ENCODE assay signal across 1 cellular context in the genomic region with DNA sequence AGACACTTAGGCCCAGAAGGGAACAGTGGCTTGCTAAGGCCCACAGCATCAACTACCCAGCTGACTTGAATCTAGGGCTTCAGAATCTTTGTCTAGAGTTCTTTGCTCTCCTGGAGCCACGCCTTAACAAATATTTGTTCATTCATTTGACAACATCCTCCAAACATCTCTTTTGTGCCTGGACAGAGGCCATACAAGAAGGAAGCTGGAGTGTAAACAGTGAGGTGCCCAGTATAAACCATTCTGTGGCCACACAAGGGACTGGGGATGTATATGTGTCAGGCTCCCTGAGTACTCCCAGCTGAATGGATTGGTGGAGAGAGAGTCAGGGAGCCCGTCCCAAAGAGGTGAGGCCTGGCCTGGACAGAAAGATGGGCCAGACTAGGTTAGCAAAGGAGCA.
TF ChIP-seq lines count a peak whose summit lies in the region.

No MANE protein-coding gene starts in this region.

TF ChIP-seq in HepG2, 621 proteins besides CTCF, POLR2A, EP300 and RAD21 (continues in another document):
- TF ChIP-seq, protein P1, sequence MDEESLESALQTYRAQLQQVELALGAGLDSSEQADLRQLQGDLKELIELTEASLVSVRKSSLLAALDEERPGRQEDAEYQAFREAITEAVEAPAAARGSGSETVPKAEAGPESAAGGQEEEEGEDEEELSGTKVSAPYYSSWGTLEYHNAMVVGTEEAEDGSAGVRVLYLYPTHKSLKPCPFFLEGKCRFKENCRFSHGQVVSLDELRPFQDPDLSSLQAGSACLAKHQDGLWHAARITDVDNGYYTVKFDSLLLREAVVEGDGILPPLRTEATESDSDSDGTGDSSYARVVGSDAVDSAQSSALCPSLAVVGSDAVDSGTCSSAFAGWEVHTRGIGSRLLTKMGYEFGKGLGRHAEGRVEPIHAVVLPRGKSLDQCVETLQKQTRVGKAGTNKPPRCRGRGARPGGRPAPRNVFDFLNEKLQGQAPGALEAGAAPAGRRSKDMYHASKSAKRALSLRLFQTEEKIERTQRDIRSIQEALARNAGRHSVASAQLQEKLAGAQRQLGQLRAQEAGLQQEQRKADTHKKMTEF (CRISPR knock-in tag; IDR thresholded peaks at IDR 0.05), result 0 out of 2 replicates have a peak, but pooled peaks have one; percentile 41
- no peak for TF ChIP-seq RBAK (CRISPR knock-in tag; IDR thresholded peaks at IDR 0.05)
- TF ChIP-seq TGIF2 (CRISPR knock-in tag; IDR thresholded peaks at IDR 0.05), result no peak
- TF ChIP-seq REPIN1 (CRISPR knock-in tag; IDR thresholded peaks at IDR 0.05; ENCODE audit: borderline replicate concordance, low read depth), result no peak
- TF ChIP-seq, protein P2, sequence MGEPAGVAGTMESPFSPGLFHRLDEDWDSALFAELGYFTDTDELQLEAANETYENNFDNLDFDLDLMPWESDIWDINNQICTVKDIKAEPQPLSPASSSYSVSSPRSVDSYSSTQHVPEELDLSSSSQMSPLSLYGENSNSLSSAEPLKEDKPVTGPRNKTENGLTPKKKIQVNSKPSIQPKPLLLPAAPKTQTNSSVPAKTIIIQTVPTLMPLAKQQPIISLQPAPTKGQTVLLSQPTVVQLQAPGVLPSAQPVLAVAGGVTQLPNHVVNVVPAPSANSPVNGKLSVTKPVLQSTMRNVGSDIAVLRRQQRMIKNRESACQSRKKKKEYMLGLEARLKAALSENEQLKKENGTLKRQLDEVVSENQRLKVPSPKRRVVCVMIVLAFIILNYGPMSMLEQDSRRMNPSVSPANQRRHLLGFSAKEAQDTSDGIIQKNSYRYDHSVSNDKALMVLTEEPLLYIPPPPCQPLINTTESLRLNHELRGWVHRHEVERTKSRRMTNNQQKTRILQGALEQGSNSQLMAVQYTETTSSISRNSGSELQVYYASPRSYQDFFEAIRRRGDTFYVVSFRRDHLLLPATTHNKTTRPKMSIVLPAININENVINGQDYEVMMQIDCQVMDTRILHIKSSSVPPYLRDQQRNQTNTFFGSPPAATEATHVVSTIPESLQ (CRISPR knock-in tag; conservative IDR thresholded peaks at IDR 0.05), result no peak
- TF ChIP-seq RARA (CRISPR knock-in tag; IDR thresholded peaks at IDR 0.05), result 0 out of 2 replicates have a peak, but pooled peaks have one; percentile 54
- TF ChIP-seq FOXK1 (CRISPR knock-in tag; IDR thresholded peaks at IDR 0.05; ENCODE audit: borderline replicate concordance, low read depth), result peak; percentile 54; the same call in 1 of the 2 replicates
- no peak for TF ChIP-seq PAWR (CRISPR knock-in tag; IDR thresholded peaks at IDR 0.05; ENCODE audit: borderline replicate concordance)
- TF ChIP-seq RCOR2 (CRISPR knock-in tag; IDR thresholded peaks at IDR 0.05), result 0 out of 2 replicates have a peak, but pooled peaks have one; percentile 44
- peak; percentile 56 for TF ChIP-seq GATAD2A (CRISPR knock-in tag; IDR thresholded peaks at IDR 0.05)
- peak; percentile 76 for TF ChIP-seq SP5 (CRISPR knock-in tag; IDR thresholded peaks at IDR 0.05; ENCODE audit: borderline replicate concordance, low read depth)
- peak; percentile 27; the same call in 1 of the 2 replicates for TF ChIP-seq SAP130 (CRISPR knock-in tag; IDR thresholded peaks at IDR 0.05; ENCODE audit: low read depth)
- no peak for TF ChIP-seq SIX4 (CRISPR knock-in tag; IDR thresholded peaks at IDR 0.05)
- TF ChIP-seq ETV5 (CRISPR knock-in tag; IDR thresholded peaks at IDR 0.05; ENCODE audit: borderline replicate concordance), result peak; percentile 47; the same call in 1 of the 2 replicates
- TF ChIP-seq, protein P3, sequence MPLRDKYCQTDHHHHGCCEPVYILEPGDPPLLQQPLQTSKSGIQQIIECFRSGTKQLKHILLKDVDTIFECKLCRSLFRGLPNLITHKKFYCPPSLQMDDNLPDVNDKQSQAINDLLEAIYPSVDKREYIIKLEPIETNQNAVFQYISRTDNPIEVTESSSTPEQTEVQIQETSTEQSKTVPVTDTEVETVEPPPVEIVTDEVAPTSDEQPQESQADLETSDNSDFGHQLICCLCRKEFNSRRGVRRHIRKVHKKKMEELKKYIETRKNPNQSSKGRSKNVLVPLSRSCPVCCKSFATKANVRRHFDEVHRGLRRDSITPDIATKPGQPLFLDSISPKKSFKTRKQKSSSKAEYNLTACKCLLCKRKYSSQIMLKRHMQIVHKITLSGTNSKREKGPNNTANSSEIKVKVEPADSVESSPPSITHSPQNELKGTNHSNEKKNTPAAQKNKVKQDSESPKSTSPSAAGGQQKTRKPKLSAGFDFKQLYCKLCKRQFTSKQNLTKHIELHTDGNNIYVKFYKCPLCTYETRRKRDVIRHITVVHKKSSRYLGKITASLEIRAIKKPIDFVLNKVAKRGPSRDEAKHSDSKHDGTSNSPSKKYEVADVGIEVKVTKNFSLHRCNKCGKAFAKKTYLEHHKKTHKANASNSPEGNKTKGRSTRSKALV (CRISPR knock-in tag; IDR thresholded peaks at IDR 0.05), result no peak
- TF ChIP-seq ZNF713 (CRISPR knock-in tag; IDR thresholded peaks at IDR 0.05), result no peak
- TF ChIP-seq NR2C2 (CRISPR knock-in tag; IDR thresholded peaks at IDR 0.05; ENCODE audit: borderline replicate concordance), result no peak
- TF ChIP-seq, protein P4, sequence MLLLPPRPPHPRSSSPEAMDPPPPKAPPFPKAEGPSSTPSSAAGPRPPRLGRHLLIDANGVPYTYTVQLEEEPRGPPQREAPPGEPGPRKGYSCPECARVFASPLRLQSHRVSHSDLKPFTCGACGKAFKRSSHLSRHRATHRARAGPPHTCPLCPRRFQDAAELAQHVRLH (CRISPR knock-in tag; IDR thresholded peaks at IDR 0.05; ENCODE audit: borderline replicate concordance, low read depth), result no peak
- 0 out of 2 replicates have a peak, but pooled peaks have one; percentile 28 for TF ChIP-seq NR2F2 (IDR thresholded peaks at IDR 0.05; ENCODE audit: borderline replicate concordance, low read depth)
- TF ChIP-seq CEBPB (IDR thresholded peaks at IDR 0.05; ENCODE audit: borderline replicate concordance, low read depth, low read length), result no peak
- TF ChIP-seq, protein P5, sequence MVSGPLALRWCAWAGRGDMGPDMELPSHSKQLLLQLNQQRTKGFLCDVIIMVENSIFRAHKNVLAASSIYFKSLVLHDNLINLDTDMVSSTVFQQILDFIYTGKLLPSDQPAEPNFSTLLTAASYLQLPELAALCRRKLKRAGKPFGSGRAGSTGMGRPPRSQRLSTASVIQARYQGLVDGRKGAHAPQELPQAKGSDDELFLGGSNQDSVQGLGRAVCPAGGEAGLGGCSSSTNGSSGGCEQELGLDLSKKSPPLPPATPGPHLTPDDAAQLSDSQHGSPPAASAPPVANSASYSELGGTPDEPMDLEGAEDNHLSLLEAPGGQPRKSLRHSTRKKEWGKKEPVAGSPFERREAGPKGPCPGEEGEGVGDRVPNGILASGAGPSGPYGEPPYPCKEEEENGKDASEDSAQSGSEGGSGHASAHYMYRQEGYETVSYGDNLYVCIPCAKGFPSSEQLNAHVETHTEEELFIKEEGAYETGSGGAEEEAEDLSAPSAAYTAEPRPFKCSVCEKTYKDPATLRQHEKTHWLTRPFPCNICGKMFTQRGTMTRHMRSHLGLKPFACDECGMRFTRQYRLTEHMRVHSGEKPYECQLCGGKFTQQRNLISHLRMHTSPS (CRISPR knock-in tag; IDR thresholded peaks at IDR 0.05; ENCODE audit: low read depth), result peak; percentile 22; the same call in 1 of the 2 replicates
- peak; percentile 44; the same call in 1 of the 2 replicates for TF ChIP-seq TBX2 (CRISPR knock-in tag; IDR thresholded peaks at IDR 0.05; ENCODE audit: borderline replicate concordance)
- TF ChIP-seq, protein P6, sequence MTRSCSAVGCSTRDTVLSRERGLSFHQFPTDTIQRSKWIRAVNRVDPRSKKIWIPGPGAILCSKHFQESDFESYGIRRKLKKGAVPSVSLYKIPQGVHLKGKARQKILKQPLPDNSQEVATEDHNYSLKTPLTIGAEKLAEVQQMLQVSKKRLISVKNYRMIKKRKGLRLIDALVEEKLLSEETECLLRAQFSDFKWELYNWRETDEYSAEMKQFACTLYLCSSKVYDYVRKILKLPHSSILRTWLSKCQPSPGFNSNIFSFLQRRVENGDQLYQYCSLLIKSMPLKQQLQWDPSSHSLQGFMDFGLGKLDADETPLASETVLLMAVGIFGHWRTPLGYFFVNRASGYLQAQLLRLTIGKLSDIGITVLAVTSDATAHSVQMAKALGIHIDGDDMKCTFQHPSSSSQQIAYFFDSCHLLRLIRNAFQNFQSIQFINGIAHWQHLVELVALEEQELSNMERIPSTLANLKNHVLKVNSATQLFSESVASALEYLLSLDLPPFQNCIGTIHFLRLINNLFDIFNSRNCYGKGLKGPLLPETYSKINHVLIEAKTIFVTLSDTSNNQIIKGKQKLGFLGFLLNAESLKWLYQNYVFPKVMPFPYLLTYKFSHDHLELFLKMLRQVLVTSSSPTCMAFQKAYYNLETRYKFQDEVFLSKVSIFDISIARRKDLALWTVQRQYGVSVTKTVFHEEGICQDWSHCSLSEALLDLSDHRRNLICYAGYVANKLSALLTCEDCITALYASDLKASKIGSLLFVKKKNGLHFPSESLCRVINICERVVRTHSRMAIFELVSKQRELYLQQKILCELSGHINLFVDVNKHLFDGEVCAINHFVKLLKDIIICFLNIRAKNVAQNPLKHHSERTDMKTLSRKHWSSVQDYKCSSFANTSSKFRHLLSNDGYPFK (CRISPR knock-in tag; IDR thresholded peaks at IDR 0.05; ENCODE audit: borderline replicate concordance), result no peak
- TF ChIP-seq, protein P7, sequence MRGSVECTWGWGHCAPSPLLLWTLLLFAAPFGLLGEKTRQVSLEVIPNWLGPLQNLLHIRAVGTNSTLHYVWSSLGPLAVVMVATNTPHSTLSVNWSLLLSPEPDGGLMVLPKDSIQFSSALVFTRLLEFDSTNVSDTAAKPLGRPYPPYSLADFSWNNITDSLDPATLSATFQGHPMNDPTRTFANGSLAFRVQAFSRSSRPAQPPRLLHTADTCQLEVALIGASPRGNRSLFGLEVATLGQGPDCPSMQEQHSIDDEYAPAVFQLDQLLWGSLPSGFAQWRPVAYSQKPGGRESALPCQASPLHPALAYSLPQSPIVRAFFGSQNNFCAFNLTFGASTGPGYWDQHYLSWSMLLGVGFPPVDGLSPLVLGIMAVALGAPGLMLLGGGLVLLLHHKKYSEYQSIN (CRISPR knock-in tag; IDR thresholded peaks at IDR 0.05; ENCODE audit: borderline replicate concordance), result no peak
- TF ChIP-seq FOSL2 (CRISPR knock-in tag; IDR thresholded peaks at IDR 0.05), result peak; percentile 4; the same call in 1 of the 2 replicates
- TF ChIP-seq TCF7 (IDR thresholded peaks at IDR 0.05; ENCODE audit: low read depth), result peak; percentile 30; the same call in 1 of the 2 replicates
- peak; percentile 36 for TF ChIP-seq TEAD3 (CRISPR knock-in tag; optimal IDR thresholded peaks at IDR 0.05; ENCODE audit: borderline replicate concordance)
- TF ChIP-seq, protein P8, sequence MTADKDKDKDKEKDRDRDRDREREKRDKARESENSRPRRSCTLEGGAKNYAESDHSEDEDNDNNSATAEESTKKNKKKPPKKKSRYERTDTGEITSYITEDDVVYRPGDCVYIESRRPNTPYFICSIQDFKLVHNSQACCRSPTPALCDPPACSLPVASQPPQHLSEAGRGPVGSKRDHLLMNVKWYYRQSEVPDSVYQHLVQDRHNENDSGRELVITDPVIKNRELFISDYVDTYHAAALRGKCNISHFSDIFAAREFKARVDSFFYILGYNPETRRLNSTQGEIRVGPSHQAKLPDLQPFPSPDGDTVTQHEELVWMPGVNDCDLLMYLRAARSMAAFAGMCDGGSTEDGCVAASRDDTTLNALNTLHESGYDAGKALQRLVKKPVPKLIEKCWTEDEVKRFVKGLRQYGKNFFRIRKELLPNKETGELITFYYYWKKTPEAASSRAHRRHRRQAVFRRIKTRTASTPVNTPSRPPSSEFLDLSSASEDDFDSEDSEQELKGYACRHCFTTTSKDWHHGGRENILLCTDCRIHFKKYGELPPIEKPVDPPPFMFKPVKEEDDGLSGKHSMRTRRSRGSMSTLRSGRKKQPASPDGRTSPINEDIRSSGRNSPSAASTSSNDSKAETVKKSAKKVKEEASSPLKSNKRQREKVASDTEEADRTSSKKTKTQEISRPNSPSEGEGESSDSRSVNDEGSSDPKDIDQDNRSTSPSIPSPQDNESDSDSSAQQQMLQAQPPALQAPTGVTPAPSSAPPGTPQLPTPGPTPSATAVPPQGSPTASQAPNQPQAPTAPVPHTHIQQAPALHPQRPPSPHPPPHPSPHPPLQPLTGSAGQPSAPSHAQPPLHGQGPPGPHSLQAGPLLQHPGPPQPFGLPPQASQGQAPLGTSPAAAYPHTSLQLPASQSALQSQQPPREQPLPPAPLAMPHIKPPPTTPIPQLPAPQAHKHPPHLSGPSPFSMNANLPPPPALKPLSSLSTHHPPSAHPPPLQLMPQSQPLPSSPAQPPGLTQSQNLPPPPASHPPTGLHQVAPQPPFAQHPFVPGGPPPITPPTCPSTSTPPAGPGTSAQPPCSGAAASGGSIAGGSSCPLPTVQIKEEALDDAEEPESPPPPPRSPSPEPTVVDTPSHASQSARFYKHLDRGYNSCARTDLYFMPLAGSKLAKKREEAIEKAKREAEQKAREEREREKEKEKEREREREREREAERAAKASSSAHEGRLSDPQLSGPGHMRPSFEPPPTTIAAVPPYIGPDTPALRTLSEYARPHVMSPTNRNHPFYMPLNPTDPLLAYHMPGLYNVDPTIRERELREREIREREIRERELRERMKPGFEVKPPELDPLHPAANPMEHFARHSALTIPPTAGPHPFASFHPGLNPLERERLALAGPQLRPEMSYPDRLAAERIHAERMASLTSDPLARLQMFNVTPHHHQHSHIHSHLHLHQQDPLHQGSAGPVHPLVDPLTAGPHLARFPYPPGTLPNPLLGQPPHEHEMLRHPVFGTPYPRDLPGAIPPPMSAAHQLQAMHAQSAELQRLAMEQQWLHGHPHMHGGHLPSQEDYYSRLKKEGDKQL (CRISPR knock-in tag; IDR thresholded peaks at IDR 0.05; ENCODE audit: low read depth), result peak; percentile 65; the same call in 1 of the 2 replicates
- no peak for TF ChIP-seq REXO4 (CRISPR knock-in tag; IDR thresholded peaks at IDR 0.05; ENCODE audit: borderline replicate concordance)
- TF ChIP-seq GATAD1 (CRISPR knock-in tag; IDR thresholded peaks at IDR 0.05), result 0 out of 2 replicates have a peak, but pooled peaks have one; percentile 20
- no peak for TF ChIP-seq ZBTB42 (CRISPR knock-in tag; IDR thresholded peaks at IDR 0.05)
- 0 out of 4 replicates have a peak, but pooled peaks of 1 of the 2 experiments have one; percentile 38 for TF ChIP-seq KLF16 (CRISPR knock-in tag; IDR thresholded peaks at IDR 0.05)
- no peak for TF ChIP-seq ADNP (CRISPR knock-in tag; IDR thresholded peaks at IDR 0.05)
- TF ChIP-seq JDP2 (CRISPR knock-in tag; IDR thresholded peaks at IDR 0.05; ENCODE audit: borderline replicate concordance), result no peak
- peak; percentile 82 for TF ChIP-seq FOXA3 (CRISPR knock-in tag; IDR thresholded peaks at IDR 0.05)
